In the genomic region with DNA sequence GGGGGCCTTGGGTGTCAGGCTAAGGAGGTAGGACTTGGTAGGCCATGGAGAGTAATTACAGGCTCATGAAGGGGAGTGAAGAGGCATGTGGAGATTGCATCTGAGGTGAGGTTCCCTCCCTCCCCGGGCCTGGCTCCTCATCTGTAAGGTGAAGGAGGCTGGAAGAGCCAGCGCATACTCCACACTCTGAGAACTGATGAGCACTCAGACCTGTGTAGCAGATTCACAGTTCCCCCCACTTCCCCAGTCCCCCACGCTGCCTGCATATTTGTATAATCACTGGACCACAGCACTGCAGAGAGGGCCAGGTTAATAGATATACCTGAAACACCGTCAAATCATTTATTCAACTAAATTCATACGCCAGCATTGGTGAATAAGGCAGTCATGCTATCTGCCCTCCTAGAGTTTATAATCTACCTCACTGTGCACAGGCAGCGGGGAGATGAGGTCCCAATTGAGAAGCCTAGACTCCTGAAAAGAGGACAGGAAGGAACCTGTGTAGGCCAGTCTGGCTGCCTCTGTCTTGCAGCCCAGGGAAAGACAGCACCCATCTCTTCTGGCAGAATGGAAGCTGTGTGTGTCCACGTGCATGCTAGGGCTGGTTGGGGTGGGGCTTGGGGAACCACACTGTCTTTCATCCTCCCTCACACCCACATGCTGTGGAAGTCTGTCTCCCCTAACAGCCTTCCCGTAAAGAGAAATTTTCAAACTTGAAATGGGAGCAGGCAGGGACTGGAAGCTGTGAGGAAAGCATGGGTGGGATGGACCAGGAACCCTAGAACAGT, we compare ENCODE assay signal across 28 cellular contexts.
DNase-seq lines count a peak whose midpoint lies in the region; ATAC-seq and TF ChIP-seq lines count a peak whose summit lies in the region.
"Had no signal": no experiment of that assay in that cellular context is flagged by ENCODE, and none has a peak within 500 bp of the region (broad histone marks: within the 10 kb centered on the region; RNA-seq: fewer than 3 reads in every experiment).

No MANE protein-coding gene starts in this region.

- H4K8ac ChIP-seq in H9 (replicated peaks; ENCODE audit: insufficient read length, low read depth, low read length): no peak overlapping the region

- H3K27ac ChIP-seq in Karpas-422 (ENCODE audit: low read length): peak overlapping the region; percentile 45
- H3K27ac ChIP-seq in ectodermal cell (ENCODE audit: insufficient read depth, low read depth, low read length, poor library complexity, severe bottlenecking): peak overlapping the region; percentile 28
- no peak overlapping the region for H3K27ac ChIP-seq in H9 (ENCODE audit: insufficient read length, low read depth, low read length)
- H3K27ac ChIP-seq: BLaER1, brain microvascular endothelial cell, GM23248, tibial nerve had no signal

- H3K18ac ChIP-seq in H9 (ENCODE audit: insufficient read length, low read depth, low read length): no peak overlapping the region

- H3K27ac Mint-ChIP-seq in osteocyte (ENCODE audit: unreplicated experiment) (no peak overlapping the region), H9 (no peak overlapping the region; a peak in 1 of 7 replicates)
- H3K27ac Mint-ChIP-seq: T-helper 2 cell treated with Interferon-gamma antibody and Interleukin-4, amounts not matched to agents 5 μg/mL and 100 μg/mL, for 36 hours had no signal

- H3K4me3 ChIP-seq in GM12865 (ENCODE audit: low read depth, low read length) (no peak overlapping the region), Karpas-422 (ENCODE audit: low read length) (peak overlapping the region; percentile 33), ectodermal cell (ENCODE audit: insufficient read depth, low read depth, low read length) (no peak overlapping the region), HAP-1 (no peak overlapping the region)
- H3K4me3 ChIP-seq: BLaER1, GM23248, tibial nerve had no signal

- H2AK5ac ChIP-seq in H9 (ENCODE audit: insufficient read length, low read length): no peak overlapping the region

- H3K14ac ChIP-seq in H9 (ENCODE audit: insufficient read depth, low read length): no peak overlapping the region

- H3K79me2 ChIP-seq in Karpas-422 (ENCODE audit: low read length) (no peaks in the 10 kb centered on the region), H9 (ENCODE audit: insufficient read depth, low read length) (no peaks in the 10 kb centered on the region)

- no peak overlapping the region for H2BK20ac ChIP-seq in H9 (ENCODE audit: low read depth, low read length, poor library complexity, severe bottlenecking)

- H3K4me2 ChIP-seq in Karpas-422 (ENCODE audit: low read depth, low read length, poor library complexity, severe bottlenecking) (peak overlapping the region; percentile 39), H9 (ENCODE audit: insufficient read depth, insufficient read length, low read length) (no peak overlapping the region)
- H3K4me2 ChIP-seq: BLaER1 had no signal

- H3K79me1 ChIP-seq in H9 (ENCODE audit: insufficient read depth, low read depth, low read length, poor library complexity, severe bottlenecking): no peaks in the 10 kb centered on the region

- H3K4me1 ChIP-seq in Karpas-422 (ENCODE audit: low read length): peaks cover 50% of the 10 kb centered on the region
- peaks cover 17% of the 10 kb centered on the region for H3K4me1 ChIP-seq in ectodermal cell (ENCODE audit: control insufficient read depth, insufficient read depth, low read length)
- H3K4me1 ChIP-seq in HAP-1: peaks cover 29% of the 10 kb centered on the region
- no peaks in the 10 kb centered on the region for H3K4me1 ChIP-seq in H9 (ENCODE audit: insufficient read depth, low read length)
- H3K4me1 ChIP-seq: BLaER1, tibial nerve had no signal

- H2BK15ac ChIP-seq in H9 (ENCODE audit: low read depth, low read length): no peak overlapping the region

- H2BK12ac ChIP-seq in H9 (ENCODE audit: insufficient read length, low read depth, low read length): no peak overlapping the region

- 75% methylated on average over 8 of the region's 8 CpGs for WGBS in ectodermal cell, 2 experiments
- WGBS in H9 (ENCODE audit: extremely low coverage, insufficient read length, low lambda C conversion rate): no CpG with 5 or more reads among the region's 8 CpGs

- H3K36me3 Mint-ChIP-seq in osteocyte (ENCODE audit: unreplicated experiment) (no peaks in the 10 kb centered on the region), H9 (ENCODE audit: insufficient read depth in 1 of 3, low read depth in 3 of 3) (no peaks in the 10 kb centered on the region; a peak in 1 of 7 replicates)
- H3K36me3 Mint-ChIP-seq: activated naive CD4-positive, alpha-beta T cell treated with anti-CD3 and anti-CD28 coated beads, Interleukin-2, amount 50 U/mL, for 72 hours had no signal

- no peak for TF ChIP-seq CTCF in GM12865 (IDR thresholded peaks at IDR 0.05; ENCODE audit: insufficient read depth, low read depth, low read length, missing control alignments)
- no peak for TF ChIP-seq CTCF in osteocyte (IDR thresholded peaks at IDR 0.05)
- TF ChIP-seq CTCF in H9 (conservative IDR thresholded peaks at IDR 0.05): no peak

- H3K27me3 ChIP-seq in Karpas-422 (ENCODE audit: low read length) (no peaks in the 10 kb centered on the region), ectodermal cell (ENCODE audit: control insufficient read depth, insufficient read depth, low read length, poor library complexity, severe bottlenecking) (no peaks in the 10 kb centered on the region), HAP-1 (ENCODE audit: low read depth) (no peaks in the 10 kb centered on the region), H9 (ENCODE audit: insufficient read depth, low read length) (no peaks in the 10 kb centered on the region)
- H3K27me3 ChIP-seq: BLaER1, brain microvascular endothelial cell, tibial nerve had no signal

- H3K4me3 Mint-ChIP-seq in osteocyte (ENCODE audit: unreplicated experiment) (no peak overlapping the region), H9 (no peak overlapping the region)
- H3K4me3 Mint-ChIP-seq: T-helper 2 cell treated with Interferon-gamma antibody and Interleukin-4, amounts not matched to agents 5 μg/mL and 100 μg/mL, for 36 hours had no signal

- H3K4me1 Mint-ChIP-seq in osteocyte (ENCODE audit: unreplicated experiment): peaks cover 8% of the 10 kb centered on the region
- peaks cover 22 to 34% of the 10 kb centered on the region in 2 experiments for H3K4me1 Mint-ChIP-seq in H9

- no peak overlapping the region for H4K5ac ChIP-seq in H9 (ENCODE audit: insufficient read length, low read depth, low read length)

- no peak overlapping the region for H3T11ph ChIP-seq in H9 (ENCODE audit: low read length)

- H3K9me3 Mint-ChIP-seq in osteocyte (ENCODE audit: unreplicated experiment): no peaks in the 10 kb centered on the region
- no peaks in the 10 kb centered on the region for H3K9me3 Mint-ChIP-seq in H9
- H3K9me3 Mint-ChIP-seq: T-helper 2 cell treated with Interferon-gamma antibody and Interleukin-4, amounts not matched to agents 5 μg/mL and 100 μg/mL, for 36 hours had no signal

- H3K27me3 Mint-ChIP-seq in osteocyte (ENCODE audit: unreplicated experiment): peaks cover 29% of the 10 kb centered on the region
- H3K27me3 Mint-ChIP-seq in H9 (ENCODE audit: low read depth): peaks cover 1% of the 10 kb centered on the region; the same call in 1 of the 2 replicates

- H2AFZ ChIP-seq in Karpas-422 (ENCODE audit: low read length) (peak overlapping the region; percentile 54; the same call in 1 of the 2 replicates), H9 (ENCODE audit: low read length) (no peak overlapping the region)
- H2AFZ ChIP-seq: GM23248 had no signal

- H3K56ac ChIP-seq in H9 (ENCODE audit: insufficient read length, low read depth, low read length): no peak overlapping the region

- no peaks in the 10 kb centered on the region for H3K23me2 ChIP-seq in H9 (ENCODE audit: insufficient read length, low read depth, low read length, poor library complexity, severe bottlenecking)

- in situ Hi-C loops in HAP-1 (cut with MboI; ENCODE audit: low sequenced_read_pairs): no loop called here

- no peaks in the 10 kb centered on the region for H3K9me2 ChIP-seq in Karpas-422 (replicated peaks; ENCODE audit: insufficient read depth, low read length)

- H3K36me3 ChIP-seq in Karpas-422 (ENCODE audit: insufficient read depth, low read length): no peaks in the 10 kb centered on the region
- H3K36me3 ChIP-seq in ectodermal cell (ENCODE audit: control insufficient read depth, insufficient read depth, low read length): no peaks in the 10 kb centered on the region
- no peaks in the 10 kb centered on the region for H3K36me3 ChIP-seq in HAP-1 (replicated peaks)
- H3K36me3 ChIP-seq: BLaER1, brain microvascular endothelial cell, tibial nerve had no signal

- H3K9ac ChIP-seq in Karpas-422 (ENCODE audit: low read length): peak overlapping the region; percentile 37
- no peak overlapping the region for H3K9ac ChIP-seq in H9 (ENCODE audit: extremely low read depth, insufficient read length, low read length)
- H3K9ac ChIP-seq: BLaER1, GM23248 had no signal

- H3K9me3 ChIP-seq in Karpas-422 (ENCODE audit: low read length): no peaks in the 10 kb centered on the region
- no peaks in the 10 kb centered on the region for H3K9me3 ChIP-seq in ectodermal cell (ENCODE audit: control insufficient read depth, low read length)
- no peaks in the 10 kb centered on the region for H3K9me3 ChIP-seq in HAP-1
- no peaks in the 10 kb centered on the region for H3K9me3 ChIP-seq in H9 (ENCODE audit: control insufficient read depth, low read depth, low read length)
- H3K9me3 ChIP-seq: BLaER1, tibial nerve had no signal

- no peak overlapping the region for H2BK5ac ChIP-seq in H9 (ENCODE audit: insufficient read length, low read length)

- no peak overlapping the region for H2BK120ac ChIP-seq in H9 (ENCODE audit: low read depth, low read length, poor library complexity, severe bottlenecking)

- ATAC-seq in activated CD4-positive, CD25-positive, alpha-beta regulatory T cell treated with anti-CD3 and anti-CD28 coated beads, Interleukin-2, amount 50 U/mL, for 24 hours: no peak
- ATAC-seq: activated naive CD4-positive, alpha-beta T cell treated with anti-CD3 and anti-CD28 coated beads, Interleukin-2, amount 50 U/mL, for 72 hours; Panc1; right cardiac atrium had no signal

- H3K4ac ChIP-seq in H9 (ENCODE audit: low read depth, low read length): no peak overlapping the region

- DNase-seq in GM12865 (ENCODE audit: low read depth): peak; percentile 50
- peak; percentile 79 for DNase-seq in Karpas-422
- DNase-seq in osteocyte (ENCODE audit: extremely low spot score, unreplicated experiment): peak; percentile 65
- DNase-seq in HAP-1 (ENCODE audit: low spot score in 2 of 2): no peak
- no peak for DNase-seq in H9
- DNase-seq: activated CD4-positive, alpha-beta T cell treated with anti-CD3 and anti-CD28 coated beads for 48 hours; activated effector memory CD4-positive, alpha-beta T cell treated with Interleukin-2 at 50 U/mL for 16 hours; amygdala; brain microvascular endothelial cell; glutamatergic neuron; GM23248; KBM-7; MM.1S; NCI-H1105 treated with DMSO at 0.1 percent for 48 hours; NCI-H1930; NCI-H69; posterior cingulate gyrus; right cardiac atrium; SHP77; stimulated activated CD4-positive, alpha-beta T cell treated with anti-CD3 and anti-CD28 coated beads, Interleukin-2, amount 100 ng/mL, for 24 hours; stimulated activated CD8-positive, alpha-beta memory T cell treated with anti-CD3 and anti-CD28 coated beads, Interleukin-4, amount 100 ng/mL, for 48 hours had no signal

- H4K91ac ChIP-seq in H9 (ENCODE audit: insufficient read length, low read depth, low read length): no peak overlapping the region

- H4K20me1 ChIP-seq in Karpas-422 (ENCODE audit: insufficient read depth, low read depth, low read length): no peaks in the 10 kb centered on the region
- H4K20me1 ChIP-seq in H9 (ENCODE audit: control insufficient read depth, insufficient read depth, insufficient read length): no peaks in the 10 kb centered on the region
- H4K20me1 ChIP-seq: BLaER1 had no signal

- no peak overlapping the region for H3K23ac ChIP-seq in H9 (ENCODE audit: insufficient read length, low read depth, low read length)

Comparison
In these comparisons a context has a peak if more than half of its experiments do, and no peak if none do; other contexts are left out.
1. DNase-seq: peak in GM12865 (single experiment), Karpas-422 (single experiment) and osteocyte (single experiment); none in HAP-1 (0 of 2) and H9 (single experiment).